In genomic region chr4:48340905-48341775, GRCh38 we compare ENCODE assay signal across 1 cellular context.
A peak's percentile ranks its signal among the peaks of the same experiment; 100 is the strongest.
TF ChIP-seq lines count a peak whose summit lies in the region.

Gene SLAIN2, plus strand, starts transcription at chr4:48341529. Its CDS starts 211 bp downstream, at chr4:48341740.

TF ChIP-seq in K562, 482 proteins besides CTCF, POLR2A, EP300 and RAD21 (continued from another document and continues in another):
- TF ChIP-seq E4F1 (CRISPR knock-in tag; IDR thresholded peaks at IDR 0.05; ENCODE audit: borderline replicate concordance) (no peak), PHF20 (IDR thresholded peaks at IDR 0.05; ENCODE audit: partially characterized antibody) (no peak), SMAD1 (IDR thresholded peaks at IDR 0.05; ENCODE audit: low read depth, low read length, partially characterized antibody) (peak; percentile 35), OTX1 (CRISPR knock-in tag; IDR thresholded peaks at IDR 0.05) (no peak), MEF2D (tag; conservative IDR thresholded peaks at IDR 0.05; ENCODE audit: low read depth) (peak; percentile 49; the same call in 1 of the 2 replicates), JUN (IDR thresholded peaks at IDR 0.05; ENCODE audit: borderline replicate concordance, low read depth, low read length) (no peak), JUN (CRISPR knock-in tag; IDR thresholded peaks at IDR 0.05; ENCODE audit: borderline replicate concordance) (no peak), ZNF212 (CRISPR knock-in tag; IDR thresholded peaks at IDR 0.05) (no peak), TAF9B (IDR thresholded peaks at IDR 0.05; ENCODE audit: partially characterized antibody) (peak; percentile 54), U2AF1 (optimal IDR thresholded peaks at IDR 0.05; ENCODE audit: low read depth, low read length) (peak; percentile 29), RBM39 (optimal IDR thresholded peaks at IDR 0.05; ENCODE audit: low read depth, low read length) (no peak), ZNF57 (CRISPR knock-in tag; IDR thresholded peaks at IDR 0.05) (no peak), KLF16 (IDR thresholded peaks at IDR 0.05) (no peak), ATF3 (IDR thresholded peaks at IDR 0.05) (no peak), ATF3 (CRISPR knock-in tag; conservative IDR thresholded peaks at IDR 0.05) (no peak), GATA2 (CRISPR knock-in tag; IDR thresholded peaks at IDR 0.05) (no peak), NR0B1 (IDR thresholded peaks at IDR 0.05; ENCODE audit: partially characterized antibody) (no peak), VEZF1 (CRISPR knock-in tag; IDR thresholded peaks at IDR 0.05) (peak; percentile 92), KDM5B (IDR thresholded peaks at IDR 0.05; ENCODE audit: insufficient replicate concordance, low read depth, low read length) (peak; percentile 96), SFPQ (IDR thresholded peaks at IDR 0.05; ENCODE audit: low read depth, low read length) (no peak), ARID2 (IDR thresholded peaks at IDR 0.05) (no peak), ZNF41 (CRISPR knock-in tag; conservative IDR thresholded peaks at IDR 0.05) (no peak), GATAD2A (IDR thresholded peaks at IDR 0.05) (peak; percentile 22; the same call in 1 of the 2 replicates), SMC3 (conservative IDR thresholded peaks at IDR 0.05; ENCODE audit: insufficient read depth, low read depth, low read length) (no peak), ZNF23 (CRISPR knock-in tag; IDR thresholded peaks at IDR 0.05) (no peak), ZNF449 (CRISPR knock-in tag; IDR thresholded peaks at IDR 0.05) (no peak), ZNF717 (CRISPR knock-in tag; IDR thresholded peaks at IDR 0.05) (no peak), CUX1 (CRISPR knock-in tag; IDR thresholded peaks at IDR 0.05) (no peak), SP2 (IDR thresholded peaks at IDR 0.05; ENCODE audit: extremely low read depth, low read depth, low read length, poor library complexity, severe bottlenecking) (no peak), NFRKB (IDR thresholded peaks at IDR 0.05; ENCODE audit: low read depth) (peak; percentile 36), ZNF253 (CRISPR knock-in tag; conservative IDR thresholded peaks at IDR 0.05) (no peak), HNRNPLL (IDR thresholded peaks at IDR 0.05; ENCODE audit: low read depth, low read length, poor library complexity, severe bottlenecking) (no peak), ZNF668 (CRISPR knock-in tag; IDR thresholded peaks at IDR 0.05) (no peak), PKNOX1 (IDR thresholded peaks at IDR 0.05) (0 out of 2 replicates have a peak, but pooled peaks have one; percentile 11), PPARD (CRISPR knock-in tag; IDR thresholded peaks at IDR 0.05) (no peak), ZNF224 (CRISPR knock-in tag; IDR thresholded peaks at IDR 0.05) (0 out of 2 replicates have a peak, but pooled peaks have one; percentile 11), ARNT (IDR thresholded peaks at IDR 0.05) (no peak; a peak in 1 of 4 replicates), CREB5 (CRISPR knock-in tag; IDR thresholded peaks at IDR 0.05) (no peak), RNF2 (IDR thresholded peaks at IDR 0.05) (peak; percentile 47; the same call in 1 of the 2 replicates), CHD2 (IDR thresholded peaks at IDR 0.05; ENCODE audit: low read depth, low read length) (peak; percentile 16; the same call in 1 of the 2 replicates), ZBTB5 (IDR thresholded peaks at IDR 0.05) (no peak), LARP7 (IDR thresholded peaks at IDR 0.05) (no peak), XRCC4 (IDR thresholded peaks at IDR 0.05; ENCODE audit: extremely low read depth, insufficient read depth, insufficient read length) (no peak), PML (IDR thresholded peaks at IDR 0.05; ENCODE audit: low read length) (peak; percentile 61), ZKSCAN8 (CRISPR knock-in tag; IDR thresholded peaks at IDR 0.05) (no peak), ZNF24 (IDR thresholded peaks at IDR 0.05) (no peak), KLF13 (tag; IDR thresholded peaks at IDR 0.05; ENCODE audit: borderline replicate concordance, low read depth) (peak; percentile 83)
